Comparison of ENCODE assay signal across 8 cellular contexts in the genomic region with DNA sequence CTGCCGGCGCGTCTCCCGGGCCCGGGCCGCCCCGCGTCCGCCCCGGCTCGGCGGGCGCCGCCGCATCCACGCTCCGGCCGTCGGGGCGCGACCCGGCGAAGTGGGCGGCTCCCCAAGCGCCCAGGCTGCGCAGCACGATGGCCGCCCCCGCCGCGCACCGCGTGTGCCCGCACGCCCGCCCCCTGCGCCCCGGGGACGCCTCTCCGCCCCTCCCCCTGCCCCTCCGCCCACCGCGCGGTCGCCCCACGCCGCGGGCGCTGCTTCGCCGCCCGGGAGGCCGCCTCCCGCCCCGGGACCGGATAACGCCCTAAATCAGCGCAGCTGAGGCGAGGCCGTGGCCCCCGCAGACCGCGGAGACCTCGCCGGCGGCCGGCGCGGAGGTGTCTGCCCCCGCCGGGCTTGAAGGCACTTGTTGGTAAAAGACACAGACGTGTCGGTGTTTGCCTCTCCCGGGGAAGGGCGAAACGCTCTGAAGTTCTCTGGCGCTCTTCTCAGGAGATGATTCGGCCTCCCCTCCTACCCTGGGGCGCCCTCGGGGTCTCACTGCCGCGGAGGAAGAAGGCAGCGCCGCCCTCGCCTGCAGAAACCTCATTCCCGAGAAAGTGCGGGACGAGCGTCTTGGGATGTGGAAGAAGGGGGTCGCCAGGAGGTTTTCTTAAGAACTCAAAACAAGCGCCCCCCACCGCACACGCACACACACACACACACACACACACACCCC. TPM values are rescaled to one million over a fixed set of nuclear protein-coding genes. Genes with fewer than 3 reads are reported as not detected.
DNase-seq lines count a peak whose midpoint lies in the region; ATAC-seq and TF ChIP-seq lines count a peak whose summit lies in the region.

A gene with protein sequence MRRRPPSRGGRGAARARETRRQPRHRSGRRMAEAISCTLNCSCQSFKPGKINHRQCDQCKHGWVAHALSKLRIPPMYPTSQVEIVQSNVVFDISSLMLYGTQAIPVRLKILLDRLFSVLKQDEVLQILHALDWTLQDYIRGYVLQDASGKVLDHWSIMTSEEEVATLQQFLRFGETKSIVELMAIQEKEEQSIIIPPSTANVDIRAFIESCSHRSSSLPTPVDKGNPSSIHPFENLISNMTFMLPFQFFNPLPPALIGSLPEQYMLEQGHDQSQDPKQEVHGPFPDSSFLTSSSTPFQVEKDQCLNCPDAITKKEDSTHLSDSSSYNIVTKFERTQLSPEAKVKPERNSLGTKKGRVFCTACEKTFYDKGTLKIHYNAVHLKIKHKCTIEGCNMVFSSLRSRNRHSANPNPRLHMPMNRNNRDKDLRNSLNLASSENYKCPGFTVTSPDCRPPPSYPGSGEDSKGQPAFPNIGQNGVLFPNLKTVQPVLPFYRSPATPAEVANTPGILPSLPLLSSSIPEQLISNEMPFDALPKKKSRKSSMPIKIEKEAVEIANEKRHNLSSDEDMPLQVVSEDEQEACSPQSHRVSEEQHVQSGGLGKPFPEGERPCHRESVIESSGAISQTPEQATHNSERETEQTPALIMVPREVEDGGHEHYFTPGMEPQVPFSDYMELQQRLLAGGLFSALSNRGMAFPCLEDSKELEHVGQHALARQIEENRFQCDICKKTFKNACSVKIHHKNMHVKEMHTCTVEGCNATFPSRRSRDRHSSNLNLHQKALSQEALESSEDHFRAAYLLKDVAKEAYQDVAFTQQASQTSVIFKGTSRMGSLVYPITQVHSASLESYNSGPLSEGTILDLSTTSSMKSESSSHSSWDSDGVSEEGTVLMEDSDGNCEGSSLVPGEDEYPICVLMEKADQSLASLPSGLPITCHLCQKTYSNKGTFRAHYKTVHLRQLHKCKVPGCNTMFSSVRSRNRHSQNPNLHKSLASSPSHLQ (minus strand): TSS at position 102 of the 721 bp plus-strand sequence. CDS start 36 bp downstream, at position 66.

- H3K9ac ChIP-seq in NT2/D1 (ENCODE audit: insufficient read length, low read depth), result peak within 1 kb of the TSS; percentile 78

- H3K9me3 ChIP-seq in NT2/D1 (ENCODE audit: insufficient read depth, low read length) (no peaks in the 10 kb centered on the region), neuron (ENCODE audit: low read length) (peaks cover 4% of the 10 kb centered on the region)

- ATAC-seq in esophagus mucosa (peak; percentile 64), HG03175 (IDR thresholded peaks at IDR 0.05; ENCODE audit: unreplicated experiment) (no peak), HG03469 (IDR thresholded peaks at IDR 0.05; ENCODE audit: unreplicated experiment) (no peak), GM21737 (IDR thresholded peaks at IDR 0.05; ENCODE audit: unreplicated experiment) (no peak)

- peak within 1 kb of the TSS; percentile 80 for H3K4me3 ChIP-seq in AG10803 (ENCODE audit: low read length)
- peak within 1 kb of the TSS; percentile 57 for H3K4me3 ChIP-seq in NT2/D1 (ENCODE audit: insufficient read length, low read depth)
- H3K4me3 ChIP-seq in neuron (ENCODE audit: low read length), result peak within 1 kb of the TSS; percentile 4

- H3K36me3 ChIP-seq in NT2/D1 (ENCODE audit: insufficient read depth, insufficient read length, low read length) (peaks cover 4% of the 10 kb centered on the region), neuron (ENCODE audit: insufficient read depth, low read length) (no peaks in the 10 kb centered on the region)

- H3K4me1 ChIP-seq in NT2/D1 (ENCODE audit: insufficient read depth, insufficient read length), result peaks cover 12% of the 10 kb centered on the region
- H3K4me1 ChIP-seq in neuron (ENCODE audit: insufficient read depth, low read length), result peaks cover 3% of the 10 kb centered on the region

- H2AFZ ChIP-seq in neuron (ENCODE audit: low read depth, low read length), result peak within 1 kb of the TSS; percentile 87

- TF ChIP-seq CTCF in AG10803 (conservative IDR thresholded peaks at IDR 0.05; ENCODE audit: low read length), result no peak

- H3K27me3 ChIP-seq in NT2/D1 (ENCODE audit: insufficient read depth, insufficient read length), result peaks cover 63% of the 10 kb centered on the region
- H3K27me3 ChIP-seq in neuron (ENCODE audit: insufficient read depth, low read length), result peaks cover 93% of the 10 kb centered on the region

- peak; percentile 26 for DNase-seq in AG10803 (ENCODE audit: low read depth)
- DNase-seq in NT2/D1 (ENCODE audit: low read depth, low spot score), result no peak
- DNase-seq in SW480 (ENCODE audit: low spot score), result no peak

RNA-seq across cellular contexts. Expression of the gene that starts here (rescaled TPM):
- total RNA-seq in esophagus mucosa, result 39.6 TPM

Comparison
In these comparisons a context has a peak if more than half of its experiments do, and no peak if none do; other contexts are left out.
1. H3K4me3 ChIP-seq: peak in every context shown above with its lines; median percentile 80 in AG10803; 57 in NT2/D1; 4 in neuron.